ENCODE assay signal across 8 cellular contexts in genomic region chr16:57576429-57576870, GRCh38. TPM values are rescaled to one million over a fixed set of nuclear protein-coding genes. Genes with fewer than 3 reads are reported as not detected.
DNase-seq lines count a peak whose midpoint lies in the region; ATAC-seq, FAIRE-seq and TF ChIP-seq lines count a peak whose summit lies in the region.

No MANE protein-coding gene starts in this region.

- no peaks in the 10 kb centered on the region for H3K36me3 ChIP-seq in small intestine (ENCODE audit: control insufficient read depth in 2 of 2, insufficient read depth in 2 of 2, low read length in 2 of 2)

- ATAC-seq in HG03342 (IDR thresholded peaks at IDR 0.05; ENCODE audit: unreplicated experiment), result no peak

- no peaks in the 10 kb centered on the region for H3K27me3 ChIP-seq in small intestine (ENCODE audit: control insufficient read depth in 2 of 2, insufficient read depth in 2 of 2, low read length in 2 of 2)

- FAIRE-seq in H54 (lab: Jason Lieb, UNC) (no peak), small intestine (lab: Jason Lieb, UNC) (no peak)

- H3K4me1 ChIP-seq in small intestine (ENCODE audit: control insufficient read depth in 2 of 2, insufficient read depth in 1 of 2, low read depth in 1 of 2, low read length in 1 of 2), result no peaks in the 10 kb centered on the region

- TF ChIP-seq POLR2A in H54 (IDR thresholded peaks at IDR 0.05; ENCODE audit: low read depth, low read length), result no peak

- no peaks in the 10 kb centered on the region for H3K9me3 ChIP-seq in small intestine (ENCODE audit: control insufficient read depth, low read depth)

- DNase-seq in DMS79 treated with DMSO at 0.1 percent for 48 hours (lab: John Stamatoyannopoulos, UW) (peak; percentile 39), H54 (ENCODE audit: insufficient read length, low spot score) (peak; percentile 54), NCI-H1417 treated with DMSO at 0.1 percent for 48 hours (lab: John Stamatoyannopoulos, UW) (peak; percentile 5), T-helper 2 cell (peak; percentile 54 to 79 (median 60)), amniotic stem cell (lab: John Stamatoyannopoulos, UW) (peak; percentile 32), hepatic stellate cell (ENCODE audit: low spot score) (peak; percentile 72), small intestine (peak; percentile 71)

- H3K27ac ChIP-seq in small intestine (ENCODE audit: low read depth in 1 of 2, low read length in 1 of 2), result no peak overlapping the region

- H3K4me3 ChIP-seq in small intestine (ENCODE audit: low read depth in 1 of 2, low read length in 2 of 2), result no peak overlapping the region

- WGBS in small intestine, 3 donors, result 22 to 28% (median 28%) methylated on average over 16 of the region's 16 CpGs

RNA-seq across cellular contexts. Expression of gene ADGRG5, which starts 34.0 kb away (rescaled TPM):
- 1 to 10 TPM; 2.4 to 3.9 (median 3.4) TPM for polyA plus RNA-seq in small intestine

RNA-seq across cellular contexts. Expression of gene CCDC102A, which starts 40.1 kb away (rescaled TPM):
- polyA plus RNA-seq in small intestine, result 1 to 10 TPM; 1.1 to 2.8 (median 1.6) TPM

RNA-seq across cellular contexts. Expression of gene ADGRG1, which starts 52.0 kb away (rescaled TPM):
- polyA plus RNA-seq in small intestine, result 10 to 100 TPM in 1 of 3 donors, 1 to 10 TPM in 2; 4.1 to 47.8 (median 4.2) TPM

Comparison
In these comparisons a context has a peak if more than half of its experiments do, and no peak if none do; other contexts are left out.
1. DNase-seq: peak in every context shown above with its lines; median percentile 72 in hepatic stellate cell; 71 in small intestine; 60 in T-helper 2 cell; 54 in H54; 39 in DMS79 treated with DMSO at 0.1 percent for 48 hours; 32 in amniotic stem cell; 5 in NCI-H1417 treated with DMSO at 0.1 percent for 48 hours.